ENCODE assay signal across 21 cellular contexts in genomic region chr2:84338069-84338468, GRCh38.
DNase-seq lines count a peak whose midpoint lies in the region; ATAC-seq and TF ChIP-seq lines count a peak whose summit lies in the region.
"Had no signal": no experiment of that assay in that cellular context is flagged by ENCODE, and none has a peak within 500 bp of the region (broad histone marks: within the 10 kb centered on the region; RNA-seq: fewer than 3 reads in every experiment).

No MANE protein-coding gene starts in this region.

- intact Hi-C loops in ovary (cut with DNase I): no loop called here

- H3K79me1 ChIP-seq in mesenchymal stem cell (replicated peaks; ENCODE audit: low read length, poor library complexity, severe bottlenecking): no peaks in the 10 kb centered on the region

- TF ChIP-seq CTCF in ovary (IDR thresholded peaks at IDR 0.05): no peak

- WGBS in mesenchymal stem cell: 56% methylated on average over 1 of the region's 3 CpGs
- 44 to 57% (median 49%) methylated on average over 3 of the region's 3 CpGs for WGBS in ovary, 3 donors

- TF ChIP-seq POLR2A in ovary (IDR thresholded peaks at IDR 0.05): no peak

- no peak overlapping the region for H4K91ac ChIP-seq in mesenchymal stem cell (ENCODE audit: low read length)

- DNase-seq in DMS 273 (lab: John Stamatoyannopoulos, UW; ENCODE audit: unreplicated experiment) (peak; percentile 87), Kasumi-1 (lab: John Stamatoyannopoulos, UW) (peak; percentile 10 to 17), SKM-1 (lab: John Stamatoyannopoulos, UW; ENCODE audit: unreplicated experiment) (peak; percentile 65), mesenchymal stem cell (no peak), NCI-H2081 treated with DMSO at 0.1 percent for 48 hours (lab: John Stamatoyannopoulos, UW) (no peak), ovary (no peak)
- DNase-seq: activated CD4-positive, alpha-beta memory T cell treated with anti-CD3 and anti-CD28 coated beads, Interleukin-2, amount 10 ng/mL, durations not matched to agents 7 days and 5 days; activated T-cell treated with anti-CD3 and anti-CD28 coated beads, Interleukin-2, amount 50 U/mL, for 72 hours; DMS79 treated with DMSO at 0.1 percent for 48 hours; effector CD8-positive, alpha-beta T cell; foreskin keratinocyte; left ventricle myocardium inferior; NCI-H187 treated with DMSO at 0.1 percent for 48 hours; NCI-H526; pancreas; PC-3; stimulated activated CD4-positive, alpha-beta T cell treated with anti-CD3 and anti-CD28 coated beads, Interleukin-4, amount 100 ng/mL, for 4 hours; SW 1271 had no signal

- H3K4me1 ChIP-seq in mesenchymal stem cell (ENCODE audit: control insufficient read depth, insufficient read depth, low read depth, low read length) (no peaks in the 10 kb centered on the region), ovary (ENCODE audit: insufficient read depth) (no peaks in the 10 kb centered on the region)
- H3K4me1 ChIP-seq: foreskin keratinocyte, left ventricle myocardium inferior, pancreas had no signal

- peak overlapping the region; percentile 45 for H3K9ac ChIP-seq in mesenchymal stem cell (ENCODE audit: low read length)

- H2BK5ac ChIP-seq in mesenchymal stem cell (ENCODE audit: low read depth, low read length, poor library complexity, severe bottlenecking): no peak overlapping the region

- H4K8ac ChIP-seq in mesenchymal stem cell (ENCODE audit: low read length): no peak overlapping the region

- no peak overlapping the region for H2BK120ac ChIP-seq in mesenchymal stem cell (ENCODE audit: low read depth, low read length)

- no peak overlapping the region for H3K4ac ChIP-seq in mesenchymal stem cell (ENCODE audit: low read depth in 1 of 2, low read length in 2 of 2)

- H3K27ac ChIP-seq in mesenchymal stem cell (ENCODE audit: low read length, poor library complexity, severe bottlenecking) (no peak overlapping the region), ovary (no peak overlapping the region)
- H3K27ac ChIP-seq: cardiac muscle cell, foreskin keratinocyte, left ventricle myocardium inferior, pancreas had no signal

- H3K18ac ChIP-seq in mesenchymal stem cell (ENCODE audit: low read depth in 1 of 2, low read length in 2 of 2): no peak overlapping the region

- no peak for TF ChIP-seq EP300 in ovary (IDR thresholded peaks at IDR 0.05)

- no peak overlapping the region for H3K14ac ChIP-seq in mesenchymal stem cell (ENCODE audit: low read length in 2 of 2)

- no peak overlapping the region for H2BK12ac ChIP-seq in mesenchymal stem cell (ENCODE audit: low read length in 2 of 2)

- no peak overlapping the region for H2AK5ac ChIP-seq in mesenchymal stem cell (ENCODE audit: low read length, severe bottlenecking)

- no peak overlapping the region for H2AFZ ChIP-seq in mesenchymal stem cell (ENCODE audit: low read depth, low read length)

- no peak overlapping the region for H3K23ac ChIP-seq in mesenchymal stem cell (ENCODE audit: low read length in 2 of 2)

- H3K27me3 ChIP-seq in mesenchymal stem cell (ENCODE audit: control insufficient read depth in 1 of 2, insufficient read depth in 1 of 2, low read length in 2 of 2) (no peaks in the 10 kb centered on the region), ovary (no peaks in the 10 kb centered on the region)
- H3K27me3 ChIP-seq: cardiac muscle cell, foreskin keratinocyte, pancreas had no signal

- no peaks in the 10 kb centered on the region for H3K36me3 ChIP-seq in mesenchymal stem cell (ENCODE audit: control insufficient read depth in 1 of 2, insufficient read depth in 2 of 2, low read depth in 1 of 2, low read length in 2 of 2)
- no peaks in the 10 kb centered on the region for H3K36me3 ChIP-seq in ovary
- H3K36me3 ChIP-seq: cardiac muscle cell, left ventricle myocardium inferior, pancreas had no signal

- H3K9me3 ChIP-seq in mesenchymal stem cell (ENCODE audit: control insufficient read depth, low read length) (no peaks in the 10 kb centered on the region), ovary (no peaks in the 10 kb centered on the region)
- H3K9me3 ChIP-seq: pancreas had no signal

- H3K4me3 ChIP-seq in mesenchymal stem cell (ENCODE audit: insufficient read depth in 1 of 2, low read depth in 1 of 2, low read length in 2 of 2): no peak overlapping the region
- no peak overlapping the region for H3K4me3 ChIP-seq in ovary
- H3K4me3 ChIP-seq: cardiac muscle cell, left ventricle myocardium inferior, pancreas had no signal

- no peak overlapping the region for H2BK15ac ChIP-seq in mesenchymal stem cell (ENCODE audit: low read depth, poor library complexity, severe bottlenecking)

- no peak for ATAC-seq in HG02678 (IDR thresholded peaks at IDR 0.05; ENCODE audit: unreplicated experiment)
- ATAC-seq in HG03108 (IDR thresholded peaks at IDR 0.05; ENCODE audit: unreplicated experiment): no peak
- ATAC-seq: activated T-cell treated with anti-CD3 and anti-CD28 coated beads, Interleukin-2, amount 50 U/mL, for 72 hours; foreskin keratinocyte; pancreas; PC-3 had no signal

- H3K4me2 ChIP-seq in mesenchymal stem cell (ENCODE audit: low read length, poor library complexity, severe bottlenecking): no peak overlapping the region

Comparison
In these comparisons a context has a peak if more than half of its experiments do, and no peak if none do; other contexts are left out.
1. DNase-seq: peak in DMS 273 (single experiment), Kasumi-1 (2 of 2) and SKM-1 (single experiment); none in mesenchymal stem cell (single experiment), NCI-H2081 treated with DMSO at 0.1 percent for 48 hours (single experiment) and ovary (0 of 5).